Comparison of ENCODE assay signal across 9 cellular contexts in genomic region chr10:8058274-8059111, GRCh38. TPM values are rescaled to one million over a fixed set of nuclear protein-coding genes. Genes with fewer than 3 reads are reported as not detected.
A peak's percentile ranks its signal among the peaks of the same experiment; 100 is the strongest.
DNase-seq lines count a peak whose midpoint lies in the region; ATAC-seq and TF ChIP-seq lines count a peak whose summit lies in the region.
"Had no signal": no experiment of that assay in that cellular context is flagged by ENCODE, and none has a peak within 500 bp of the region (broad histone marks: within the 10 kb centered on the region; RNA-seq: fewer than 3 reads in every experiment).

No MANE protein-coding gene starts in this region.

- CTCF ChIA-PET in MCF 10A (lab: Yijun Ruan, JAX) = interaction anchor here (0.6 to 1.9 kb wide), 5 partner anchors 12 to 1150 kb away, joined by 3 to 10 read pairs (median 3); partner anchors contain the start of gene TAF3

- H3K4me1 Mint-ChIP-seq in MCF 10A (ENCODE audit: insufficient read depth, unreplicated experiment) (peaks cover 24% of the 10 kb centered on the region), mesothelial cell of epicardium (peaks cover 75% of the 10 kb centered on the region), type B pancreatic cell (ENCODE audit: unreplicated experiment) (peaks cover 40% of the 10 kb centered on the region)

- 54 to 68% (median 58%) methylated on average over 44 to 45 of the region's 45 CpGs for WGBS in heart left ventricle, 4 donors

- H3K9me3 Mint-ChIP-seq in MCF 10A (ENCODE audit: unreplicated experiment) = no peaks in the 10 kb centered on the region
- H3K9me3 Mint-ChIP-seq in mesothelial cell of epicardium = no peaks in the 10 kb centered on the region
- H3K9me3 Mint-ChIP-seq in type B pancreatic cell = no peaks in the 10 kb centered on the region

- intact Hi-C loops in Right ventricle myocardium inferior (cut with DNase I) = loop anchor here (10.0 kb wide), 2 partner anchors 216 to 416 kb away; no protein-coding TSS in a partner anchor
- intact Hi-C loops in heart left ventricle (cut with DNase I) = loop anchor here in 5 of 10 donors (10.0 kb wide), 4 partner anchors 216 to 416 kb away; no protein-coding TSS in a partner anchor
- intact Hi-C loops in MCF 10A (cut with micrococcal nuclease) = loop anchor here (5.0 to 10.0 kb wide), 3 partner anchors 74 to 696 kb away; no protein-coding TSS in a partner anchor

- TF ChIP-seq POLR2A in heart left ventricle (IDR thresholded peaks at IDR 0.05) = no peak

- peaks cover 64% of the 10 kb centered on the region for H3K36me3 Mint-ChIP-seq in MCF 10A (ENCODE audit: insufficient read depth, unreplicated experiment)
- peaks cover 17% of the 10 kb centered on the region for H3K36me3 Mint-ChIP-seq in mesothelial cell of epicardium
- peaks cover 47% of the 10 kb centered on the region for H3K36me3 Mint-ChIP-seq in type B pancreatic cell

- peak overlapping the region in 2 of 12 donors; percentile 4 to 40 for H3K4me3 ChIP-seq in heart left ventricle
- H3K4me3 ChIP-seq: right lobe of liver had no signal

- BruUV-seq in MCF 10A (replicated peaks; lab: Mats Ljungman, UMichigan) = no TSS peak

- peaks cover 0 to 52% (median 8%) of the 10 kb centered on the region in 12 donors for H3K4me1 ChIP-seq in heart left ventricle

- POLR2A ChIA-PET in MCF 10A (lab: Yijun Ruan, JAX) = interaction anchor here (0.6 to 2.4 kb wide), 15 partner anchors 11 to 1244 kb away, joined by 3 to 17 read pairs (median 3); partner anchors contain the start of gene TAF3

- no peaks in the 10 kb centered on the region for H3K36me3 ChIP-seq in heart left ventricle
- H3K36me3 ChIP-seq: right lobe of liver had no signal

- H3K27ac Mint-ChIP-seq in MCF 10A (ENCODE audit: low read depth, unreplicated experiment) (peak overlapping the region; percentile 93), mesothelial cell of epicardium (peak overlapping the region; percentile 97), type B pancreatic cell (peak overlapping the region; percentile 91)

- TF ChIP-seq CTCF in heart left ventricle (IDR thresholded peaks at IDR 0.05) = no peak
- no peak for TF ChIP-seq CTCF in MCF 10A (IDR thresholded peaks at IDR 0.05; ENCODE audit: unreplicated experiment)
- TF ChIP-seq CTCF in mesothelial cell of epicardium (IDR thresholded peaks at IDR 0.05; ENCODE audit: unreplicated experiment) = no peak
- no peak for TF ChIP-seq CTCF in type B pancreatic cell (conservative IDR thresholded peaks at IDR 0.05)

- DNase-seq in Right ventricle myocardium inferior (ENCODE audit: missing footprints) = peak; percentile 42
- DNase-seq in heart left ventricle = no peak
- DNase-seq in MCF 10A (ENCODE audit: unreplicated experiment) = peak; percentile 21
- no peak for DNase-seq in mesothelial cell of epicardium (ENCODE audit: low spot score in 2 of 2, unreplicated experiment in 2 of 2)
- no peak for DNase-seq in type B pancreatic cell (ENCODE audit: extremely low spot score, unreplicated experiment)
- no peak for DNase-seq in dedifferentiated amniotic fluid mesenchymal stem cell (ENCODE audit: extremely low spot score)
- DNase-seq in NCI-H2227 treated with DMSO at 0.1 percent for 48 hours (lab: John Stamatoyannopoulos, UW) = no peak
- no peak for DNase-seq in NCI-H1694 treated with DMSO at 0.1 percent for 48 hours (lab: John Stamatoyannopoulos, UW)

- ATAC-seq in Right ventricle myocardium inferior = no peak
- ATAC-seq in heart left ventricle = no peak

- no peaks in the 10 kb centered on the region for H3K27me3 Mint-ChIP-seq in MCF 10A (ENCODE audit: insufficient read depth, unreplicated experiment)
- H3K27me3 Mint-ChIP-seq in mesothelial cell of epicardium (ENCODE audit: low read depth) = peaks cover 4% of the 10 kb centered on the region
- peaks cover 79% of the 10 kb centered on the region for H3K27me3 Mint-ChIP-seq in type B pancreatic cell

- H3K4me3 Mint-ChIP-seq in MCF 10A (ENCODE audit: unreplicated experiment) = peak overlapping the region; percentile 93
- H3K4me3 Mint-ChIP-seq in mesothelial cell of epicardium = peak overlapping the region; percentile 96
- H3K4me3 Mint-ChIP-seq in type B pancreatic cell = peak overlapping the region; percentile 88

- H3K27me3 ChIP-seq in heart left ventricle = peaks cover 4 to 94% (median 62%) of the 10 kb centered on the region in 9 donors

- H3K27ac ChIP-seq in heart left ventricle = peak overlapping the region in 2 of 12 donors; percentile 43 to 81

- no peaks in the 10 kb centered on the region for H3K9me3 ChIP-seq in heart left ventricle
- H3K9me3 ChIP-seq: right lobe of liver had no signal

RNA-seq across cellular contexts. Expression of gene GATA3, which starts 4.0 kb away (rescaled TPM):
- total RNA-seq in Right ventricle myocardium inferior = 1.3 TPM
- total RNA-seq in heart left ventricle = 1 to 10 TPM in 7 of 9 donors, under 1 TPM in 2; 0.71 to 3.4 (median 1.4) TPM
- polyA plus RNA-seq in heart left ventricle = 1 to 10 TPM; 1.0 to 1.1 TPM
- 13.1 and 14.6 TPM in 2 replicates for total RNA-seq in MCF 10A (2022)
- 59.6 to 67.4 TPM (median 63.6 TPM) in 3 replicates for total RNA-seq in mesothelial cell of epicardium
- total RNA-seq in type B pancreatic cell (ENCODE audit: low replicate concordance) = 18.5 and 71.4 TPM in 2 replicates

Comparison
In these comparisons a context has a peak if more than half of its experiments do, and no peak if none do; other contexts are left out.
1. DNase-seq: peak in Right ventricle myocardium inferior (single experiment) and MCF 10A (single experiment); none in heart left ventricle (0 of 5), mesothelial cell of epicardium (0 of 2), type B pancreatic cell (single experiment), dedifferentiated amniotic fluid mesenchymal stem cell (single experiment), NCI-H2227 treated with DMSO at 0.1 percent for 48 hours (single experiment) and NCI-H1694 treated with DMSO at 0.1 percent for 48 hours (single experiment).
2. Peak in every context shown above with its lines, with median percentiles within 50 percentile points of each other: H3K27ac Mint-ChIP-seq and H3K4me3 Mint-ChIP-seq.